8 cellular contexts compared by ENCODE assay signal in the genomic region with DNA sequence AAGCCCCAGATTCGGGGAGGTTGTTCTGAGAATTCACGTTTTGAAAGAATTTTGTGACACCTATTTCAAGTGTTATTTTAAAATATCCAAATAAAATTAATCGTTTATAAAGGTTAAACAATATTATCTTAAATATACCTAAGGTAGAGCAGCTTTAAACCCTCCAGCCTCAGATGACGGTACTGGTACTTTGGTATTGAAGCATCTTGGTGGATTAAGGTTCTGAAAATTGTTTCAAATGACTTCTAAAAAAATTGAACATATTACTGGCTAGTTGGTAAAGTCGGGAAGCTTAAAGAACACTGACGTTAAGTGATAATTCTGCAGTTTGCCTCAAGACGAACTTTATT. TPM values are rescaled to one million over a fixed set of nuclear protein-coding genes. Genes with fewer than 3 reads are reported as not detected.
DNase-seq lines count a peak whose midpoint lies in the region; ATAC-seq and TF ChIP-seq lines count a peak whose summit lies in the region.

No MANE protein-coding gene starts in this region.

- no peaks in the 10 kb centered on the region for H3K27me3 Mint-ChIP-seq in natural killer cell (ENCODE audit: low read depth in 2 of 2)

- H3K4me2 ChIP-seq in Karpas-422 (ENCODE audit: low read depth, low read length, poor library complexity, severe bottlenecking), result peak overlapping the region; percentile 68

- H3K27me3 ChIP-seq in Karpas-422 (ENCODE audit: low read length), result no peaks in the 10 kb centered on the region
- no peaks in the 10 kb centered on the region for H3K27me3 ChIP-seq in colonic mucosa

- H3K9ac ChIP-seq in Karpas-422 (ENCODE audit: low read length), result peak overlapping the region; percentile 92
- peak overlapping the region in 1 of 2 donors; percentile 87 for H3K9ac ChIP-seq in colonic mucosa (ENCODE audit: low read depth in 2 of 2, low read length in 2 of 2)

- H3K4me1 Mint-ChIP-seq in natural killer cell, result peaks cover 30% of the 10 kb centered on the region in 2 donors

- ATAC-seq in natural killer cell, result no peak
- ATAC-seq in GM18511 (IDR thresholded peaks at IDR 0.05; ENCODE audit: unreplicated experiment), result no peak

- H3K79me2 ChIP-seq in Karpas-422 (ENCODE audit: low read length), result peaks cover 16% of the 10 kb centered on the region

- H3K27ac ChIP-seq in Karpas-422 (ENCODE audit: low read length), result peak overlapping the region; percentile 78
- H3K27ac ChIP-seq in colonic mucosa, result peak overlapping the region; percentile 69

- peaks cover 2% of the 10 kb centered on the region for H3K36me3 Mint-ChIP-seq in natural killer cell

- H3K9me2 ChIP-seq in Karpas-422 (replicated peaks; ENCODE audit: insufficient read depth, low read length), result no peaks in the 10 kb centered on the region

- intact Hi-C loops in colonic mucosa (cut with DNase I), result no loop called here
- intact Hi-C loops in natural killer cell (cut with micrococcal nuclease), result loop anchor here (5.0 kb wide), 1 partner anchor 107 kb away; a partner anchor contains a TSS

- H3K36me3 ChIP-seq in Karpas-422 (ENCODE audit: insufficient read depth, low read length), result peaks cover 23% of the 10 kb centered on the region
- peaks cover 9% of the 10 kb centered on the region for H3K36me3 ChIP-seq in colonic mucosa

- peak overlapping the region; percentile 95 to 97 for H3K27ac Mint-ChIP-seq in natural killer cell

- peak overlapping the region; percentile 98 for H3K4me3 Mint-ChIP-seq in natural killer cell

- TF ChIP-seq CTCF in AG10803 (conservative IDR thresholded peaks at IDR 0.05; ENCODE audit: low read length) (no peak), colonic mucosa (IDR thresholded peaks at IDR 0.05) (no peak), natural killer cell (IDR thresholded peaks at IDR 0.05) (no peak)

- no peaks in the 10 kb centered on the region for H4K20me1 ChIP-seq in Karpas-422 (ENCODE audit: insufficient read depth, low read depth, low read length)

- H3K4me3 ChIP-seq in AG10803 (ENCODE audit: low read length) (peak overlapping the region; percentile 95), Karpas-422 (ENCODE audit: low read length) (peak overlapping the region; percentile 93), colonic mucosa (peak overlapping the region; percentile 62)

- DNase-seq in AG10803 (ENCODE audit: low read depth) (no peak), Karpas-422 (no peak), colonic mucosa (no peak), natural killer cell (no peak), RPMI8226 (no peak), D341Med (ENCODE audit: low spot score) (no peak)
- no peak for DNase-seq in activated CD4-positive, alpha-beta T cell treated with anti-CD3 and anti-CD28 coated beads, Interleukin-2, amount 50 U/mL, for 1 hour

- H3K4me1 ChIP-seq in Karpas-422 (ENCODE audit: low read length) (peaks cover 25% of the 10 kb centered on the region), colonic mucosa (no peaks in the 10 kb centered on the region)

- peak overlapping the region; percentile 25; the same call in 1 of the 2 replicates for H2AFZ ChIP-seq in Karpas-422 (ENCODE audit: low read length)

- H3K9me3 Mint-ChIP-seq in natural killer cell, result no peaks in the 10 kb centered on the region

- no peaks in the 10 kb centered on the region for H3K9me3 ChIP-seq in Karpas-422 (ENCODE audit: low read length)
- H3K9me3 ChIP-seq in colonic mucosa, result no peaks in the 10 kb centered on the region

RNA-seq across cellular contexts. Expression of a gene that starts 0.4 kb away (rescaled TPM):
- 19.6 and 20.6 TPM in 2 replicates for total RNA-seq in Karpas-422 (2014; rRNA removed; shearing (Covaris generic); ENCODE audit: low replicate concordance)
- total RNA-seq in colonic mucosa (10 to 100 TPM; 31.6 to 33.2 TPM), natural killer cell (10 to 100 TPM; 55.6 to 75.0 (median 59.3) TPM)

RNA-seq across cellular contexts. Expression of a gene that starts 31.5 kb away (rescaled TPM):
- total RNA-seq in Karpas-422 (2014; rRNA removed; shearing (Covaris generic); ENCODE audit: low replicate concordance), result 0.90 and 2.8 TPM in 2 replicates
- 1 to 10 TPM in 1 of 2 donors, under 1 TPM in 1; 0.40 to 1.2 TPM for total RNA-seq in colonic mucosa
- total RNA-seq in natural killer cell, result under 1 TPM; 0.33 to 0.48 (median 0.38) TPM

RNA-seq across cellular contexts. Expression of a gene that starts 49.1 kb away (rescaled TPM):
- total RNA-seq in Karpas-422 (2014; rRNA removed; shearing (Covaris generic); ENCODE audit: low replicate concordance), result not detected in 2 replicates
- not detected for total RNA-seq in colonic mucosa
- 1 to 10 TPM in 1 of 3 donors, not detected in 2; 1.3 TPM for total RNA-seq in natural killer cell

RNA-seq across cellular contexts. Expression of a gene that starts 55.5 kb away (rescaled TPM):
- total RNA-seq in Karpas-422 (2014; rRNA removed; shearing (Covaris generic); ENCODE audit: low replicate concordance), result not detected in 2 replicates
- total RNA-seq in colonic mucosa (under 1 TPM in 1 of 2 donors, not detected in 1; 0.24 TPM), natural killer cell (under 1 TPM in 1 of 3 donors, not detected in 2; 0.85 TPM)
